Comparison of ENCODE assay signal across 1 cellular context in genomic region chr1:18564661-18565060, GRCh38.
TF ChIP-seq lines count a peak whose summit lies in the region.

No MANE protein-coding gene starts in this region.

TF ChIP-seq in GM23338, 12 proteins besides CTCF, POLR2A, EP300 and RAD21 (continued from another document):
- TF ChIP-seq, protein P1, sequence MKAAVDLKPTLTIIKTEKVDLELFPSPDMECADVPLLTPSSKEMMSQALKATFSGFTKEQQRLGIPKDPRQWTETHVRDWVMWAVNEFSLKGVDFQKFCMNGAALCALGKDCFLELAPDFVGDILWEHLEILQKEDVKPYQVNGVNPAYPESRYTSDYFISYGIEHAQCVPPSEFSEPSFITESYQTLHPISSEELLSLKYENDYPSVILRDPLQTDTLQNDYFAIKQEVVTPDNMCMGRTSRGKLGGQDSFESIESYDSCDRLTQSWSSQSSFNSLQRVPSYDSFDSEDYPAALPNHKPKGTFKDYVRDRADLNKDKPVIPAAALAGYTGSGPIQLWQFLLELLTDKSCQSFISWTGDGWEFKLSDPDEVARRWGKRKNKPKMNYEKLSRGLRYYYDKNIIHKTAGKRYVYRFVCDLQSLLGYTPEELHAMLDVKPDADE (IDR thresholded peaks at IDR 0.05) = no peak
